ENCODE assay signal across 28 cellular contexts in genomic region chr13:22836475-22836874, GRCh38.
"Had no signal": no experiment of that assay in that cellular context is flagged by ENCODE, and none has a peak within 500 bp of the region (broad histone marks: within the 10 kb centered on the region; RNA-seq: fewer than 3 reads in every experiment).

No MANE protein-coding gene starts in this region.

- H3K4me1 ChIP-seq: body of pancreas, foreskin keratinocyte, gastrocnemius medialis had no signal

- H3K9me3 ChIP-seq: body of pancreas, esophagus muscularis mucosa, gastrocnemius medialis had no signal

- H3K36me3 ChIP-seq: esophagus muscularis mucosa, gastrocnemius medialis, WERI-Rb-1 had no signal

- H3K27ac ChIP-seq: body of pancreas, epithelial cell of prostate, esophagus muscularis mucosa, foreskin keratinocyte, gastrocnemius medialis, WERI-Rb-1 had no signal

- DNase-seq: activated B cell treated with CpG ODN at 0.5 μM for 24 hours; activated CD4-positive, alpha-beta T cell treated with anti-CD3 and anti-CD28 coated beads for 48 hours; activated CD4-positive, alpha-beta T cell treated with anti-CD3 and anti-CD28 coated beads, Interleukin-2, amount 50 U/mL, for 1 hour; activated CD4-positive, alpha-beta T cell treated with anti-CD3 and anti-CD28 coated beads, Interleukin-2, amount 50 U/mL, for 48 hours; activated CD8-positive, alpha-beta memory T cell treated with anti-CD3 and anti-CD28 coated beads for 24 hours; activated CD8-positive, alpha-beta T cell treated with anti-CD3 and anti-CD28 coated beads for 36 hours; activated effector memory CD4-positive, alpha-beta T cell treated with Interleukin-2 at 50 U/mL for 16 hours; activated gamma-delta T cell treated with Interleukin-2 at 50 U/mL for 16 hours; activated naive CD4-positive, alpha-beta T cell treated with anti-CD3 and anti-CD28 coated beads, Interleukin-2, amount 50 U/mL, for 16 hours; activated naive CD4-positive, alpha-beta T cell treated with Interleukin-2 at 50 U/mL for 16 hours; activated T-cell treated with anti-CD3 and anti-CD28 coated beads, Interleukin-2, amount 50 U/mL, for 4 hours; amniotic stem cell; anterior cingulate cortex; body of pancreas; caudate nucleus; cortex of kidney; dermis blood vessel endothelial cell; effector CD4-positive, alpha-beta T cell; foreskin keratinocyte; gastrocnemius medialis; SW 1271; T-cell; T-helper 9 cell; WERI-Rb-1 had no signal

- H3K4me3 ChIP-seq: body of pancreas, esophagus muscularis mucosa, gastrocnemius medialis had no signal

- ATAC-seq: activated CD4-positive, CD25-positive, alpha-beta regulatory T cell treated with anti-CD3 and anti-CD28 coated beads, Interleukin-2, amount 50 U/mL, for 24 hours; activated CD8-positive, alpha-beta T cell treated with anti-CD3 and anti-CD28 coated beads for 36 hours; activated T-cell treated with anti-CD3 and anti-CD28 coated beads, Interleukin-2, amount 50 U/mL, for 4 hours; activated T-helper 17 cell treated with anti-CD3 and anti-CD28 coated beads, Interleukin-2, amount 50 U/mL, for 72 hours; body of pancreas; foreskin keratinocyte; gastrocnemius medialis; T-cell had no signal

- H3K27me3 ChIP-seq: body of pancreas, esophagus muscularis mucosa, gastrocnemius medialis had no signal
